Comparison of ENCODE assay signal across 8 cellular contexts in the genomic region with DNA sequence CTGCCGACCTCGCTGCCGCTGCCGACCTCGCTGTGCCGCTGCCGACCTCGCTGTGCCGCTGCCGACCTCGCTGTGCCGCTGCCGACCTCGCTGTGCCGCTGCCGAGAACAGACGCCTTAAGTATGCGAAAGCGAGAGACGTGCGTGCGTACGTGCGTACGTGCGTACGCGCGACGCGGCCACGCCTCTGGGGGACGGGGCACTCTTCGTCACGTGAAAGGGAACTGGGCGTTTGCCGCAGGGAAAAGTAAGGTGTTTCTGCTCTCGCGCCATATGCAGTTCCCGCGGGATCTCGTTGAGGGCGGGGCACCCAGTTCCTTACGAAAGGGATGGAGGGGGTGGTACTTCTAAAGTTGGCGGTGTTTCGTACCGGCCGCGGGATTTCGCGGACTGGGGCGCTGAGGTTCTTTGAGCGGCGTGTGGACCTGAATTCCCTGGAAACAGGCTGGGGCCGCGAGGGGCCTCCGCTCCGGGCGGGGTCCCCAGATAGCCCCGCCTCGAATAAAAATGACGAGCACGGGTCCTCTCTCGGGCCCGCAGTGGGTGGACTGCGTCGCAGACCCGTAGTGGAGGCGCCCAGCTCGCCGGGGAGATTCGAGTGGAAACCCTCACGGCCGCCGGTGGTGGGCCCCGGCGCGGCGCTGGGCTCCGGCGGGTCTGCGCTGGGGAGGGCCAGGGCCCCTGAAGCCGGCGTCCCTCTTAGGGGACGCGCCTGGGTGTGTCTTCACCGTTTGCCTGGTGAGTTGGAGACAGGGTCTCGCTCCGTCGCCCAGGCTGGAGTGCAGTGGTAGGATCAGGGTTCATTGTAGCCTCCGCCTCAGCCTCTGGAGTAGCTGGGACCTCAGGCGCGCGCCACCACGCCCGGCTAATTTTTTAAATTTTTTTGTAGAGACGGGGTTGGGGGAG. TPM values are rescaled to one million over a fixed set of nuclear protein-coding genes. Genes with fewer than 3 reads are reported as not detected.
DNase-seq lines count a peak whose midpoint lies in the region; ATAC-seq, FAIRE-seq and TF ChIP-seq lines count a peak whose summit lies in the region.

Gene EIF4A3, minus strand, starts transcription at position 94 of the 905 bp plus-strand sequence. CDS start 167 bp downstream, outside the sequence.

- H3K4me1 Mint-ChIP-seq in astrocyte (ENCODE audit: low read depth, unreplicated experiment), result peaks cover 29% of the 10 kb centered on the region

- TF ChIP-seq CTCF in astrocyte (IDR thresholded peaks at IDR 0.05; ENCODE audit: insufficient read depth, low read depth, low read length) (no peak), uterus (IDR thresholded peaks at IDR 0.05) (peak in 3 of 4 experiments; percentile 10 to 31 (median 15))

- FAIRE-seq in astrocyte (lab: Jason Lieb, UNC), result no peak

- H3K9me3 ChIP-seq in astrocyte (ENCODE audit: insufficient read depth, low read depth, low read length), result no peaks in the 10 kb centered on the region
- H3K9me3 ChIP-seq in right cardiac atrium (ENCODE audit: control insufficient read depth, low read length), result no peaks in the 10 kb centered on the region
- H3K9me3 ChIP-seq in uterus, result no peaks in the 10 kb centered on the region

- H3K4me1 ChIP-seq in astrocyte (ENCODE audit: insufficient read depth, low read length), result peaks cover 25% of the 10 kb centered on the region
- H3K4me1 ChIP-seq in right cardiac atrium (ENCODE audit: control insufficient read depth, insufficient read depth, low read length), result peaks cover 8% of the 10 kb centered on the region
- H3K4me1 ChIP-seq in uterus, result no peaks in the 10 kb centered on the region

- H3K36me3 ChIP-seq in astrocyte (ENCODE audit: insufficient read depth, low read length) (peaks cover 18% of the 10 kb centered on the region), uterus (no peaks in the 10 kb centered on the region)

- H3K4me3 Mint-ChIP-seq in astrocyte (ENCODE audit: unreplicated experiment), result peak within 1 kb of the TSS; percentile 94

- H3K27ac ChIP-seq in astrocyte (ENCODE audit: low read depth, low read length) (peak within 1 kb of the TSS; percentile 85), right cardiac atrium (ENCODE audit: low read length) (peak within 1 kb of the TSS; percentile 77), uterus (peak within 1 kb of the TSS; percentile 93 to 96)

- no peaks in the 10 kb centered on the region for H3K9me3 Mint-ChIP-seq in astrocyte (ENCODE audit: unreplicated experiment)

- peak within 1 kb of the TSS; percentile 79 for H3K4me3 ChIP-seq in astrocyte (ENCODE audit: insufficient read depth, low read depth, low read length)
- H3K4me3 ChIP-seq in right cardiac atrium (ENCODE audit: low read length), result peak within 1 kb of the TSS; percentile 94
- H3K4me3 ChIP-seq in uterus, result peak within 1 kb of the TSS; percentile 83 to 94

- peaks cover 55% of the 10 kb centered on the region for H3K79me2 ChIP-seq in astrocyte (ENCODE audit: insufficient read depth, low read length)

- no peaks in the 10 kb centered on the region for H3K27me3 ChIP-seq in astrocyte (ENCODE audit: insufficient read depth, low read length)
- H3K27me3 ChIP-seq in right cardiac atrium (ENCODE audit: control insufficient read depth, insufficient read depth), result no peaks in the 10 kb centered on the region
- no peaks in the 10 kb centered on the region for H3K27me3 ChIP-seq in uterus

- ATAC-seq in GM18502 (IDR thresholded peaks at IDR 0.05; ENCODE audit: poor library complexity, unreplicated experiment) (peak; percentile 88), HG02970 (IDR thresholded peaks at IDR 0.05; ENCODE audit: low FRiP score, unreplicated experiment) (peak; percentile 77), right cardiac atrium (peak; percentile 97 to 98)

- peaks cover 40% of the 10 kb centered on the region for H4K20me1 ChIP-seq in astrocyte (ENCODE audit: insufficient read depth, low read length)

- H3K36me3 Mint-ChIP-seq in astrocyte (ENCODE audit: low read depth, unreplicated experiment), result peaks cover 3% of the 10 kb centered on the region

- DNase-seq in NCI-H2029 (lab: John Stamatoyannopoulos, UW) (peak; percentile 97), T-helper 22 cell (ENCODE audit: low read depth) (peak; percentile 97), astrocyte (ENCODE audit: low read depth) (peak; percentile 97), right cardiac atrium (peak; percentile 99), pulmonary artery endothelial cell (ENCODE audit: low read depth, low spot score) (peak; percentile 96), uterus (peak; percentile 99)

- peak within 1 kb of the TSS; percentile 99 for H3K4me2 ChIP-seq in astrocyte (ENCODE audit: low read length)

- TF ChIP-seq POLR2A in uterus (IDR thresholded peaks at IDR 0.05), result peak; percentile 93

- peak within 1 kb of the TSS; percentile 96 for H3K27ac Mint-ChIP-seq in astrocyte (ENCODE audit: unreplicated experiment)

- H3K27me3 Mint-ChIP-seq in astrocyte (ENCODE audit: low read depth, unreplicated experiment), result no peaks in the 10 kb centered on the region

- H2AFZ ChIP-seq in astrocyte (ENCODE audit: low read depth, low read length), result peak within 1 kb of the TSS; percentile 72

- intact Hi-C loops in right cardiac atrium (cut with DNase I), result no loop called here
- intact Hi-C loops in uterus (cut with DNase I; ENCODE audit: low total_unique reads), result no loop called here

- WGBS in right cardiac atrium, result under 1% methylated on average over 97 of the region's 97 CpGs

- H3K9ac ChIP-seq in astrocyte (ENCODE audit: low read length), result peak within 1 kb of the TSS; percentile 94

RNA-seq across cellular contexts. Expression of gene EIF4A3, which starts in this region (rescaled TPM):
- total RNA-seq in astrocyte (87.5 and 89.9 TPM in 2 replicates), right cardiac atrium (10 to 100 TPM; 37.6 to 42.2 (median 38.4) TPM), pulmonary artery endothelial cell (119 and 142 TPM in 2 replicates), uterus (100 to 1,000 TPM in 1 of 4 donors, 10 to 100 TPM in 3; 29.7 to 500 (median 79.1) TPM)
- polyA plus RNA-seq in right cardiac atrium, result 30.5 TPM

Comparison
In these comparisons a context has a peak if more than half of its experiments do, and no peak if none do; other contexts are left out.
1. Peak in every context shown above with its lines: DNase-seq, ATAC-seq, H3K4me3 ChIP-seq and H3K27ac ChIP-seq.